In genomic region chr11:133927690-133928627, GRCh38 we compare ENCODE assay signal across 8 cellular contexts. TPM values are rescaled to one million over a fixed set of nuclear protein-coding genes. Genes with fewer than 3 reads are reported as not detected.
A peak's percentile ranks its signal among the peaks of the same experiment; 100 is the strongest.
DNase-seq lines count a peak whose midpoint lies in the region; ATAC-seq and TF ChIP-seq lines count a peak whose summit lies in the region.

No MANE protein-coding gene starts in this region.

- peak overlapping the region; percentile 77 for H3K27ac Mint-ChIP-seq in activated CD4-positive, alpha-beta memory T cell treated with anti-CD3 and anti-CD28 coated beads for 36 hours

- H3K9me3 Mint-ChIP-seq in activated CD4-positive, alpha-beta memory T cell treated with anti-CD3 and anti-CD28 coated beads for 36 hours, result no peaks in the 10 kb centered on the region

- H3K4me1 Mint-ChIP-seq in activated CD4-positive, alpha-beta memory T cell treated with anti-CD3 and anti-CD28 coated beads for 36 hours (ENCODE audit: low read depth), result peaks cover 31% of the 10 kb centered on the region

- DNase-seq in BE2C (peak; percentile 90), NCI-H226 (peak; percentile 54), mucosa of descending colon (peak; percentile 66 to 87 (median 76))
- peak; percentile 80 for DNase-seq in activated CD4-positive, alpha-beta memory T cell treated with anti-CD3 and anti-CD28 coated beads for 36 hours
- DNase-seq in effector CD8-positive, alpha-beta T cell (lab: John Stamatoyannopoulos, UW), result peak; percentile 45
- peak; percentile 82 for DNase-seq in stimulated activated CD8-positive, alpha-beta memory T cell treated with anti-CD3 and anti-CD28 coated beads, Interleukin-4, amount 100 ng/mL, for 48 hours

- peak overlapping the region; percentile 49 for H3K4me3 Mint-ChIP-seq in activated CD4-positive, alpha-beta memory T cell treated with anti-CD3 and anti-CD28 coated beads for 36 hours

- H3K4me1 ChIP-seq in BE2C, result peaks cover 38% of the 10 kb centered on the region
- peaks cover 6% of the 10 kb centered on the region for H3K4me1 ChIP-seq in mucosa of descending colon (ENCODE audit: low read depth)

- no peaks in the 10 kb centered on the region for H3K27me3 ChIP-seq in BE2C

- H3K36me3 ChIP-seq in BE2C, result peaks cover 80% of the 10 kb centered on the region
- no peaks in the 10 kb centered on the region for H3K36me3 ChIP-seq in mucosa of descending colon (ENCODE audit: low read depth)

- H3K4me3 ChIP-seq in BE2C (ENCODE audit: low read depth, low read length), result no peak overlapping the region
- H3K4me3 ChIP-seq in mucosa of descending colon, result no peak overlapping the region

- H3K9me3 ChIP-seq in BE2C (no peaks in the 10 kb centered on the region), mucosa of descending colon (no peaks in the 10 kb centered on the region)

- intact Hi-C loops in activated CD4-positive, alpha-beta memory T cell treated with anti-CD3 and anti-CD28 coated beads for 36 hours (cut with micrococcal nuclease), result loop anchor here (1.0 kb wide), 9 partner anchors 17 to 347 kb away; partner anchors contain the start of genes ACAD8, THYN1 and VPS26B
- intact Hi-C loops in mucosa of descending colon (cut with DNase I, micrococcal nuclease), result loop anchor here (2.0 to 5.0 kb wide), 2 partner anchors 211 to 214 kb away; no protein-coding TSS in a partner anchor

- peak; percentile 94 for TF ChIP-seq CTCF in BE2C (IDR thresholded peaks at IDR 0.05; ENCODE audit: low read depth, low read length)
- TF ChIP-seq CTCF in mucosa of descending colon (IDR thresholded peaks at IDR 0.05), result peak; percentile 82

- POLR2A ChIA-PET in activated CD4-positive, alpha-beta memory T cell treated with anti-CD3 and anti-CD28 coated beads for 36 hours (lab: Charles Lee), result interaction anchor here (0.6 to 2.5 kb wide), 10 partner anchors 10 to 321 kb away, joined by 3 to 14 read pairs (median 4); partner anchors contain the start of gene IGSF9B

- ATAC-seq in GM19025 (IDR thresholded peaks at IDR 0.05; ENCODE audit: low read depth, unreplicated experiment) (peak; percentile 76), HG03175 (IDR thresholded peaks at IDR 0.05; ENCODE audit: unreplicated experiment) (peak; percentile 82), mucosa of descending colon (peak; percentile 91)

- no peaks in the 10 kb centered on the region for H3K27me3 Mint-ChIP-seq in activated CD4-positive, alpha-beta memory T cell treated with anti-CD3 and anti-CD28 coated beads for 36 hours

- CTCF ChIA-PET in activated CD4-positive, alpha-beta memory T cell treated with anti-CD3 and anti-CD28 coated beads for 36 hours (lab: Charles Lee), result interaction anchor here (0.5 to 2.9 kb wide), 38 partner anchors 9 to 348 kb away, joined by 3 to 70 read pairs (median 5); partner anchors contain the start of genes GLB1L3, IGSF9B, JAM3 and VPS26B

- H3K36me3 Mint-ChIP-seq in activated CD4-positive, alpha-beta memory T cell treated with anti-CD3 and anti-CD28 coated beads for 36 hours, result peaks cover 28% of the 10 kb centered on the region

RNA-seq across cellular contexts. Expression of gene IGSF9B, which starts 28.8 kb away (rescaled TPM):
- 112 TPM for polyA plus RNA-seq in BE2C (2012; ENCODE audit: insufficient read depth, insufficient read length, low read depth)
- total RNA-seq in activated CD4-positive, alpha-beta memory T cell treated with anti-CD3 and anti-CD28 coated beads for 36 hours, result 10 to 100 TPM; 24.6 to 30.3 TPM
- 10 to 100 TPM in 1 of 3 donors, 1 to 10 TPM in 2; 5.2 to 42.6 (median 5.8) TPM for total RNA-seq in mucosa of descending colon
